In the genomic region with DNA sequence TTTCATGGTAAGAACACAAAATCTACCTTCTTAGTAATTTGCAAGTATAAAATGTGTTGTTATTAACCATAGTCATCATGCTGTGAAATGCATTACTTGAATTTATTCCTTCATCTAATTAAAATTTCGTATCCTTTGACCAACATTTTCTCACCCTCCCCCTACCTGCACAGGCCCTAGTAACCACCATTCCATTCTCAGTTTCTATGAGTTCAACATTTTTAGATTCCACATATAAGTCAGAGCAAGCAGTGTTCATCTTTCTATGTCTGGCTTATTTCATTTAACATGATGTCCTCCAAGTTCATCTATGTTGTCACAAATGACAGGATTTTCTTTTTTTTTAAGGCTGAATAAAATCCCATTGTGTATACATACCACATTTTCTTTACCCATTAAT, we compare ENCODE assay signal across 24 cellular contexts. TPM values are rescaled to one million over a fixed set of nuclear protein-coding genes. Genes with fewer than 3 reads are reported as not detected.
DNase-seq lines count a peak whose midpoint lies in the region; ATAC-seq and TF ChIP-seq lines count a peak whose summit lies in the region.
"Had no signal": no experiment of that assay in that cellular context is flagged by ENCODE, and none has a peak within 500 bp of the region (broad histone marks: within the 10 kb centered on the region; RNA-seq: fewer than 3 reads in every experiment).

No MANE protein-coding gene starts in this region.

- H3K27ac ChIP-seq in dorsolateral prefrontal cortex = no peak overlapping the region
- H3K27ac ChIP-seq in CD8-positive, alpha-beta memory T cell (ENCODE audit: low read depth, low read length) = no peak overlapping the region
- H3K27ac ChIP-seq: A549, HL-60, SK-N-MC had no signal

- no peaks in the 10 kb centered on the region for H3K36me3 ChIP-seq in CD8-positive, alpha-beta memory T cell (ENCODE audit: insufficient read depth, low read length)

- H3K27me3 ChIP-seq in dorsolateral prefrontal cortex = no peaks in the 10 kb centered on the region
- no peaks in the 10 kb centered on the region for H3K27me3 ChIP-seq in CD8-positive, alpha-beta memory T cell (ENCODE audit: insufficient read depth, low read length, poor library complexity, severe bottlenecking)

- no peak overlapping the region for H3K27ac Mint-ChIP-seq in CD8-positive, alpha-beta memory T cell
- H3K27ac Mint-ChIP-seq: GM23338, IgD-negative memory B cell had no signal

- no peak for TF ChIP-seq CTCF in dorsolateral prefrontal cortex (IDR thresholded peaks at IDR 0.05 in 54 of 56, conservative IDR thresholded peaks at IDR 0.05 in 2 of 56; ENCODE audit: low read depth in 1 of 56, partially characterized antibody in 56 of 56)

- intact Hi-C loops in dorsolateral prefrontal cortex (cut with DNase I) = no loop called here

- DNase-seq in midbrain (lab: John Stamatoyannopoulos, UW) (no peak), dorsolateral prefrontal cortex (no peak), DMS53 treated with DMSO at 0.1 percent for 48 hours (lab: John Stamatoyannopoulos, UW; ENCODE audit: unreplicated experiment) (no peak)
- no peak for DNase-seq in CD8-positive, alpha-beta memory T cell
- DNase-seq: C1 segment of cervical spinal cord, DMS 273 treated with DMSO at 0.1 percent for 48 hours, GF-D8, Kasumi-1, NCI-H1105 treated with DMSO at 0.1 percent for 48 hours, NCI-H187 treated with DMSO at 0.1 percent for 48 hours, NCI-H526 treated with DMSO at 0.1 percent for 48 hours, Right ventricle myocardium superior, T1000 had no signal

- H3K4me3 Mint-ChIP-seq in CD8-positive, alpha-beta memory T cell = no peak overlapping the region
- H3K4me3 Mint-ChIP-seq: GM23338, IgD-negative memory B cell had no signal

- no peaks in the 10 kb centered on the region for H3K4me1 ChIP-seq in CD8-positive, alpha-beta memory T cell (ENCODE audit: insufficient read depth, low read length)
- H3K4me1 ChIP-seq: A549 had no signal

- H3K36me3 Mint-ChIP-seq in CD8-positive, alpha-beta memory T cell = peaks cover 0 to 22% (median 4%) of the 10 kb centered on the region in 3 donors

- CTCF ChIA-PET in CD8-positive, alpha-beta memory T cell (lab: Charles Lee) = no interaction called here

- peak; percentile 57 for ATAC-seq in GM18873 (IDR thresholded peaks at IDR 0.05; ENCODE audit: low FRiP score, unreplicated experiment)
- ATAC-seq in GM21390 (IDR thresholded peaks at IDR 0.05; ENCODE audit: unreplicated experiment) = peak; percentile 67
- ATAC-seq in HG03097 (IDR thresholded peaks at IDR 0.05; ENCODE audit: low FRiP score, unreplicated experiment) = peak; percentile 75
- peak; percentile 43 for ATAC-seq in HG03558 (IDR thresholded peaks at IDR 0.05; ENCODE audit: extremely low read depth, unreplicated experiment)
- ATAC-seq: A549, GM23338, HCT116 had no signal

- no peaks in the 10 kb centered on the region for H3K4me1 Mint-ChIP-seq in CD8-positive, alpha-beta memory T cell
- H3K4me1 Mint-ChIP-seq: IgD-negative memory B cell had no signal

- no peaks in the 10 kb centered on the region for H3K27me3 Mint-ChIP-seq in CD8-positive, alpha-beta memory T cell

- POLR2A ChIA-PET in CD8-positive, alpha-beta memory T cell (lab: Charles Lee) = no interaction called here

- H3K4me3 ChIP-seq in dorsolateral prefrontal cortex = no peak overlapping the region
- H3K4me3 ChIP-seq in CD8-positive, alpha-beta memory T cell (ENCODE audit: low read length) = no peak overlapping the region
- H3K4me3 ChIP-seq: A549, GM23338, SK-N-MC had no signal

- H3K9me3 ChIP-seq in CD8-positive, alpha-beta memory T cell (ENCODE audit: low read length) = no peaks in the 10 kb centered on the region
- H3K9me3 ChIP-seq: A549 had no signal

- peaks cover 0 to 10% (median 9%) of the 10 kb centered on the region in 5 donors for H3K9me3 Mint-ChIP-seq in CD8-positive, alpha-beta memory T cell
- H3K9me3 Mint-ChIP-seq: GM23338 had no signal

RNA-seq across cellular contexts. Expression of gene CCDC179, which starts 43.5 kb away (rescaled TPM):
- total RNA-seq in dorsolateral prefrontal cortex = not detected
- total RNA-seq in CD8-positive, alpha-beta memory T cell = not detected
- polyA plus RNA-seq in CD8-positive, alpha-beta memory T cell = not detected
- total RNA-seq: Daoy, GM23338, Right ventricle myocardium superior had no signal
- polyA plus RNA-seq: A549, GM23338, IgD-negative memory B cell had no signal
